ENCODE assay signal across 7 cellular contexts in the genomic region with DNA sequence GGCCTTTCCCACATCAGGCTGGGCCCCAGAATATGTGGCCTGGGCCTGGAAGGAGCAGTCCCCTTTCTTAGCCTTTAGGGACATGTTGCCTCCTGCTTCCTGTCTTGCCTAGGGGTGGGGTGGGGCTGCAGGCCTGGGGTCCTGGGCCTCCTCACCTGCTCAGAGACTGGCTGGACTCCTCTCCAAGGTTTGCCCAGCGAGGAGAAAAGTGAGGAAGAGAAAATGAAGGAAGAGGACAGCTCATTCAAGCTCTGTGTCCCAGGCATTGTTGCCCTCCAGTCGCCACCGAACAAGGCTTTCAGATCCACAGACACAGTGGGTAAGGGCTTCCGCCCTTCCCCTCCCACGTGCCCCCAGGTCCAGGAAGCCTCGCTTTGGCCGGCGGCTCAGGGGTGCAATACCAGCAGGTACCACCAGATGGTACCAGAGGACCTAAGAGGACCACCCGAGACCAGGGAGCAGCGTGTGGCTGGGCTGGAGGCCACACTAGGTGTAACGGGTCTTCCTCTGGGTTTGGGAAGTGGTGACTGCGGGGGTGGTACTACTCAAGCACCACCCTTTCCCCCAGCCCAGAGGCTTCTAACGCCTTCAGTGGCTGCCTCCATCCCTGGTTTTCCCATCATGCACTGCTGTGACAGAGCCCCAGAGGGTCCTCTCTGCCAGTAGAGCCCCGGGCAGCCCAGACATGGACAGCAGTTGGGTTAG. TPM values are rescaled to one million over a fixed set of nuclear protein-coding genes. Genes with fewer than 3 reads are reported as not detected.
DNase-seq lines count a peak whose midpoint lies in the region; ATAC-seq, FAIRE-seq and TF ChIP-seq lines count a peak whose summit lies in the region.

No MANE protein-coding gene starts in this region.

- DNase-seq in GM12892 (ENCODE audit: insufficient read length): peak; percentile 91
- DNase-seq in NCI-H345 treated with DMSO at 0.1 percent for 48 hours (lab: John Stamatoyannopoulos, UW; ENCODE audit: unreplicated experiment): peak; percentile 24
- peak; percentile 93 for DNase-seq in activated CD4-positive, alpha-beta T cell treated with anti-CD3 and anti-CD28 coated beads for 36 hours
- peak; percentile 88 for DNase-seq in cerebellum (ENCODE audit: low spot score)
- DNase-seq in left lobe of liver (ENCODE audit: low spot score): peak; percentile 71
- peak; percentile 79 to 93 for DNase-seq in stimulated activated CD4-positive, alpha-beta T cell treated with anti-CD3 and anti-CD28 coated beads, Interleukin-4, amount 100 ng/mL, for 48 hours (ENCODE audit: low read depth in 2 of 2)

- H3K4me1 Mint-ChIP-seq in activated CD4-positive, alpha-beta T cell treated with anti-CD3 and anti-CD28 coated beads for 36 hours: peaks cover 22% of the 10 kb centered on the region

- peak; percentile 89 for FAIRE-seq in GM12892 (lab: Jason Lieb, UNC)

- H3K9me3 Mint-ChIP-seq in activated CD4-positive, alpha-beta T cell treated with anti-CD3 and anti-CD28 coated beads for 36 hours (ENCODE audit: low read depth): no peaks in the 10 kb centered on the region

- intact Hi-C loops in activated CD4-positive, alpha-beta T cell treated with anti-CD3 and anti-CD28 coated beads for 36 hours (cut with DNase I, micrococcal nuclease): loop anchor here (1.0 to 5.0 kb wide), 9 partner anchors 15 to 177 kb away; a partner anchor contains a TSS

- peak overlapping the region; percentile 66 for H3K4me3 Mint-ChIP-seq in activated CD4-positive, alpha-beta T cell treated with anti-CD3 and anti-CD28 coated beads for 36 hours

- POLR2A ChIA-PET in activated CD4-positive, alpha-beta T cell treated with anti-CD3 and anti-CD28 coated beads for 36 hours (lab: Charles Lee): no interaction called here

- no peaks in the 10 kb centered on the region for H3K36me3 Mint-ChIP-seq in activated CD4-positive, alpha-beta T cell treated with anti-CD3 and anti-CD28 coated beads for 36 hours (ENCODE audit: low read depth)

- no peak for TF ChIP-seq POLR2A in GM12892 (IDR thresholded peaks at IDR 0.05; ENCODE audit: low read depth, low read length)

- CTCF ChIA-PET in activated CD4-positive, alpha-beta T cell treated with anti-CD3 and anti-CD28 coated beads for 36 hours (lab: Charles Lee): interaction anchor here (0.7 to 3.3 kb wide), 12 partner anchors 9 to 126 kb away, joined by 3 to 16 read pairs (median 5); a partner anchor contains a TSS

- H3K27ac Mint-ChIP-seq in activated CD4-positive, alpha-beta T cell treated with anti-CD3 and anti-CD28 coated beads for 36 hours: peak overlapping the region; percentile 92

- H3K27me3 Mint-ChIP-seq in activated CD4-positive, alpha-beta T cell treated with anti-CD3 and anti-CD28 coated beads for 36 hours: no peaks in the 10 kb centered on the region

- peak; percentile 68 for ATAC-seq in HG03045 (IDR thresholded peaks at IDR 0.05; ENCODE audit: unreplicated experiment)
- ATAC-seq in activated CD4-positive, alpha-beta T cell treated with anti-CD3 and anti-CD28 coated beads for 36 hours: peak; percentile 85
- peak; percentile 90 for ATAC-seq in left lobe of liver

RNA-seq across cellular contexts. Expression of a gene that starts 5.5 kb away (rescaled TPM):
- 18.7 TPM for polyA plus RNA-seq in GM12892 (2012; ENCODE audit: missing spikeins)
- total RNA-seq in activated CD4-positive, alpha-beta T cell treated with anti-CD3 and anti-CD28 coated beads for 36 hours: 10 to 100 TPM; 37.0 to 43.3 TPM
- total RNA-seq in cerebellum (4.8 TPM), left lobe of liver (4.8 TPM)

RNA-seq across cellular contexts. Expression of a gene that starts 35.6 kb away (rescaled TPM):
- polyA plus RNA-seq in GM12892 (2012; ENCODE audit: missing spikeins): 12.7 TPM
- total RNA-seq in activated CD4-positive, alpha-beta T cell treated with anti-CD3 and anti-CD28 coated beads for 36 hours: 10 to 100 TPM; 42.6 to 42.9 TPM
- 5.2 TPM for total RNA-seq in cerebellum
- 1.3 TPM for total RNA-seq in left lobe of liver

Comparison
In these comparisons a context has a peak if more than half of its experiments do, and no peak if none do; other contexts are left out.
1. Peak in every context shown above with its lines: DNase-seq and ATAC-seq.
2. DNase-seq: peak in every context shown above with its lines; median percentile 93 in activated CD4-positive, alpha-beta T cell treated with anti-CD3 and anti-CD28 coated beads for 36 hours; 91 in GM12892; 88 in cerebellum; 86 in stimulated activated CD4-positive, alpha-beta T cell treated with anti-CD3 and anti-CD28 coated beads, Interleukin-4, amount 100 ng/mL, for 48 hours; 71 in left lobe of liver; 24 in NCI-H345 treated with DMSO at 0.1 percent for 48 hours.